In genomic region chr2:184560603-184561002, GRCh38 we compare ENCODE assay signal across 14 cellular contexts. TPM values are rescaled to one million over a fixed set of nuclear protein-coding genes. Genes with fewer than 3 reads are reported as not detected.
DNase-seq lines count a peak whose midpoint lies in the region; ATAC-seq, FAIRE-seq and TF ChIP-seq lines count a peak whose summit lies in the region.
"Had no signal": no experiment of that assay in that cellular context is flagged by ENCODE, and none has a peak within 500 bp of the region (broad histone marks: within the 10 kb centered on the region; RNA-seq: fewer than 3 reads in every experiment).

No MANE protein-coding gene starts in this region.

- H3K27me3 ChIP-seq in HepG2 (ENCODE audit: control insufficient read depth in 1 of 2, insufficient read depth in 2 of 2, low read length in 2 of 2) (no peaks in the 10 kb centered on the region), right lobe of liver (no peaks in the 10 kb centered on the region), K562 (ENCODE audit: control insufficient read depth in 2 of 2, insufficient read depth in 2 of 2, low read length in 2 of 2) (no peaks in the 10 kb centered on the region)
- H3K27me3 ChIP-seq: BLaER1 treated with 17β-estradiol and CSF1 and Interleukin-3, amounts not matched to agents 10 nM and 100 nM had no signal

- CTCF ChIA-PET in HepG2 (lab: Yijun Ruan, JAX; ENCODE audit: low intra/inter-chr PET ratio, low total read pairs): no interaction called here
- CTCF ChIA-PET in K562 (lab: Yijun Ruan, JAX; ENCODE audit: low intra/inter-chr PET ratio): no interaction called here

- WGBS in HepG2 (ENCODE audit: low lambda C conversion rate): 9% methylated on average over 13 of the region's 17 CpGs
- WGBS in right lobe of liver (ENCODE audit: insufficient coverage, low coverage, low lambda C conversion rate, missing lambda C conversion rate): 95% methylated on average over 4 of the region's 17 CpGs
- 7% methylated on average over 16 of the region's 17 CpGs for WGBS in K562 (ENCODE audit: insufficient coverage, low coverage, missing lambda C conversion rate)

- ATAC-seq in HepG2 (peak; percentile 93), right lobe of liver (no peak), K562 (peak; percentile 79), sciatic nerve (peak; percentile 26)

- H3K27ac ChIP-seq in HepG2 (ENCODE audit: extremely low read length, insufficient read depth, low read length) (no peak overlapping the region), right lobe of liver (no peak overlapping the region), K562 (ENCODE audit: extremely low read depth, low read depth, low read length) (no peak overlapping the region)
- H3K27ac ChIP-seq: BLaER1 treated with 17β-estradiol and CSF1 and Interleukin-3, amounts not matched to agents 10 nM and 100 nM; GM23248 had no signal

- H2AFZ ChIP-seq in HepG2 (ENCODE audit: low read length): no peak overlapping the region
- H2AFZ ChIP-seq in K562 (ENCODE audit: low read depth, low read length): no peak overlapping the region
- H2AFZ ChIP-seq: GM23248 had no signal

- H3K9me3 ChIP-seq in HepG2 (ENCODE audit: low read length) (no peaks in the 10 kb centered on the region), right lobe of liver (no peaks in the 10 kb centered on the region), K562 (replicated peaks; ENCODE audit: control insufficient read depth, insufficient read depth, low read depth, low read length) (no peaks in the 10 kb centered on the region)

- no peak overlapping the region for H3K9ac ChIP-seq in HepG2 (ENCODE audit: insufficient read depth, low read depth, low read length)
- no peak overlapping the region for H3K9ac ChIP-seq in K562 (ENCODE audit: insufficient read depth in 1 of 2, low read depth in 2 of 2, low read length in 2 of 2)
- H3K9ac ChIP-seq: BLaER1 treated with 17β-estradiol and CSF1 and Interleukin-3, amounts not matched to agents 10 nM and 100 nM; GM23248 had no signal

- in situ Hi-C loops in HepG2 (cut with HindIII; ENCODE audit: extremely low pct_ligation_motif_present, low pct_unique_long_range_greater_than_20kb) (no loop called here), K562 (cut with MboI) (no loop called here)

- BruUV-seq in HepG2 (replicated peaks; lab: Mats Ljungman, UMichigan): no TSS peak
- BruUV-seq in K562 (replicated peaks; lab: Mats Ljungman, UMichigan): no TSS peak

- H3K4me2 ChIP-seq in HepG2 (ENCODE audit: low read depth, low read length): peak overlapping the region; percentile 35
- 0 out of 2 replicates have a peak overlapping the region, but pooled peaks have one; percentile 5 for H3K4me2 ChIP-seq in K562 (ENCODE audit: insufficient read depth, low read length)
- H3K4me2 ChIP-seq: BLaER1 treated with 17β-estradiol and CSF1 and Interleukin-3, amounts not matched to agents 10 nM and 100 nM had no signal

- no peaks in the 10 kb centered on the region for H3K4me1 ChIP-seq in HepG2 (ENCODE audit: insufficient read depth, low read length)
- H3K4me1 ChIP-seq in right lobe of liver: no peaks in the 10 kb centered on the region
- H3K4me1 ChIP-seq in K562 (replicated peaks in 1 of 2; ENCODE audit: control insufficient read depth in 2 of 2, insufficient read depth in 2 of 2, low read length in 2 of 2): peaks cover 0 to 6% of the 10 kb centered on the region in 2 experiments; a peak in 1 of 5 replicates

- H3K4me3 ChIP-seq in HepG2 (replicated peaks in 1 of 3; ENCODE audit: insufficient read depth in 1 of 3, low read depth in 2 of 3, low read length in 3 of 3) (peak overlapping the region in 1 of 3 experiments; percentile 27; a peak in 1 of 6 replicates), right lobe of liver (no peak overlapping the region), K562 (no peak overlapping the region)
- H3K4me3 ChIP-seq: BLaER1 treated with 17β-estradiol and CSF1 and Interleukin-3, amounts not matched to agents 10 nM and 100 nM; GM23248 had no signal

- intact Hi-C loops in HepG2 (cut with micrococcal nuclease; ENCODE audit: unreplicated experiment) (no loop called here), right lobe of liver (cut with DNase I) (no loop called here), K562 (cut with micrococcal nuclease) (no loop called here), sciatic nerve (cut with DNase I) (no loop called here)

- TF ChIP-seq POLR2A in HepG2 (IDR thresholded peaks at IDR 0.05; ENCODE audit: insufficient read depth in 1 of 2, low read depth in 2 of 2, low read length in 2 of 2): no peak
- no peak for TF ChIP-seq POLR2A in right lobe of liver (IDR thresholded peaks at IDR 0.05)
- no peak for TF ChIP-seq POLR2A in K562 (conservative IDR thresholded peaks at IDR 0.05)

- H4K20me1 ChIP-seq in HepG2 (ENCODE audit: insufficient read depth, low read length) (no peaks in the 10 kb centered on the region), K562 (replicated peaks; ENCODE audit: control insufficient read depth, insufficient read depth, low read length) (no peaks in the 10 kb centered on the region)
- H4K20me1 ChIP-seq: BLaER1 treated with 17β-estradiol and CSF1 and Interleukin-3, amounts not matched to agents 10 nM and 100 nM had no signal

- H3K79me2 ChIP-seq in HepG2 (ENCODE audit: insufficient read depth, low read length) (no peaks in the 10 kb centered on the region), K562 (ENCODE audit: control insufficient read depth, insufficient read depth, low read length) (no peaks in the 10 kb centered on the region)

- POLR2A ChIA-PET in HepG2 (lab: Yijun Ruan, JAX) (no interaction called here), K562 (lab: Yijun Ruan, JAX) (no interaction called here)

- H3K9me1 ChIP-seq in K562 (ENCODE audit: control insufficient read depth, insufficient read depth, low read length): no peaks in the 10 kb centered on the region

- TF ChIP-seq EP300 in HepG2 (IDR thresholded peaks at IDR 0.05; ENCODE audit: low read depth in 2 of 2, low read length in 2 of 2) (no peak), HepG2 (CRISPR knock-in tag; IDR thresholded peaks at IDR 0.05; ENCODE audit: borderline replicate concordance) (no peak), K562 (IDR thresholded peaks at IDR 0.05; ENCODE audit: low read length) (no peak)

- TF ChIP-seq CTCF in HepG2 (CRISPR knock-in tag; IDR thresholded peaks at IDR 0.05) (no peak), right lobe of liver (IDR thresholded peaks at IDR 0.05) (no peak), K562 (IDR thresholded peaks at IDR 0.05 in 2 of 3, conservative IDR thresholded peaks at IDR 0.05 in 1 of 3; ENCODE audit: insufficient read depth in 2 of 3, low read depth in 1 of 3, low read length in 3 of 3) (no peak)

- no peaks in the 10 kb centered on the region for H3K36me3 ChIP-seq in HepG2 (replicated peaks in 1 of 2; ENCODE audit: control insufficient read depth in 1 of 2, insufficient read depth in 2 of 2, low read length in 2 of 2)
- H3K36me3 ChIP-seq in right lobe of liver: no peaks in the 10 kb centered on the region
- H3K36me3 ChIP-seq in K562 (ENCODE audit: control insufficient read depth, insufficient read depth, low read length): no peaks in the 10 kb centered on the region
- H3K36me3 ChIP-seq: BLaER1 treated with 17β-estradiol and CSF1 and Interleukin-3, amounts not matched to agents 10 nM and 100 nM had no signal

- FAIRE-seq in HepG2 (lab: Jason Lieb, UNC) (no peak), K562 (lab: Jason Lieb, UNC) (no peak)
- FAIRE-seq: H54 had no signal

- DNase-seq in HepG2 (ENCODE audit: low spot score): no peak
- DNase-seq in right lobe of liver: no peak
- DNase-seq in K562 (ENCODE audit: extremely low read depth in 1 of 4, low spot score in 3 of 4): peak in 1 of 4 experiments; percentile 6
- no peak for DNase-seq in sciatic nerve (ENCODE audit: low spot score)
- no peak for DNase-seq in T1000 (lab: John Stamatoyannopoulos, UW)
- no peak for DNase-seq in activated gamma-delta T cell (lab: John Stamatoyannopoulos, UW)
- no peak for DNase-seq in activated CD8-positive, alpha-beta memory T cell treated with anti-CD3 and anti-CD28 coated beads, Interleukin-2, amount 50 U/mL, for 4 hours
- no peak for DNase-seq in middle frontal gyrus (ENCODE audit: extremely low spot score, low spot score)
- DNase-seq: ACHN; CD4-positive, CD25-positive, alpha-beta regulatory T cell; GM23248 had no signal

- no peak for TF ChIP-seq RAD21 in HepG2 (CRISPR knock-in tag; IDR thresholded peaks at IDR 0.05)
- TF ChIP-seq RAD21 in K562 (CRISPR knock-in tag; conservative IDR thresholded peaks at IDR 0.05 in 1 of 2, IDR thresholded peaks at IDR 0.05 in 1 of 2): no peak

RNA-seq across cellular contexts. Expression of gene ZNF804A, which starts 37.7 kb away (rescaled TPM):
- total RNA-seq in HepG2 (2016; rRNA removed; fragmentation: Illumina TruSeq; extraction: Trizol) (0.06 and 0.07 TPM in 2 replicates), right lobe of liver (under 1 TPM in 3 of 6 experiments, not detected in 3; 0.06 to 0.30 (median 0.20) TPM), K562 (2014; rRNA removed) (0.65 and 0.95 TPM in 2 replicates), K562 (2014; rRNA removed; fragmentation: Illumina TruSeq; extraction: Trizol) (0.54 and 0.73 TPM in 2 replicates), K562 (2015; rRNA removed; fragmentation: Illumina TruSeq; extraction: Trizol) (0.87 and 1.2 TPM in 2 replicates), K562 (2021) (0.47 and 0.73 TPM in 2 replicates), sciatic nerve (0.13 TPM)
- total RNA-seq in HepG2 (2016; cell fraction: cytosol; rRNA removed; fragmentation: Illumina TruSeq; extraction: Trizol; ENCODE audit: low read depth): not detected in 2 replicates
- 0.02 and 0.10 TPM in 2 replicates for total RNA-seq in HepG2 (2016; cell fraction: insoluble cytoplasmic fraction; rRNA removed; fragmentation: Illumina TruSeq; extraction: Trizol)
- 0.03 TPM in 1 of 2 replicates, not detected in the other for total RNA-seq in HepG2 (2016; cell fraction: membrane; rRNA removed; fragmentation: Illumina TruSeq; extraction: Trizol)
- not detected in 2 replicates for total RNA-seq in HepG2 (2016; cell fraction: nucleus; rRNA removed; fragmentation: Illumina TruSeq; extraction: Trizol)
- polyA plus RNA-seq in HepG2 (2011; rRNA removed) (0.03 and 0.09 TPM in 2 replicates), K562 (2011; rRNA removed) (0.01 TPM in 1 of 2 replicates, not detected in the other), K562 (2014; fragmentation: Illumina TruSeq; extraction: Trizol) (0.64 and 0.98 TPM in 2 replicates), K562 (2014; fragmentation: Nextera tagmentation; extraction: Ambion mirVana) (under 1 TPM; 0.46 to 0.49 TPM), K562 (2014; rRNA removed) (0.44 and 0.81 TPM in 2 replicates)
- 0.03 TPM in 2 replicates for polyA plus RNA-seq in HepG2 (2011; cell fraction: cytosol; rRNA removed)
- 0.06 TPM in 1 of 2 replicates, not detected in the other for polyA plus RNA-seq in HepG2 (2011; cell fraction: nucleus; rRNA removed)
- polyA plus RNA-seq in HepG2 (2012): not detected in 2 replicates
- not detected in 2 replicates for polyA plus RNA-seq in HepG2 (2016; cell fraction: cytosol; fragmentation: Illumina TruSeq; extraction: Trizol; ENCODE audit: low read depth)
- 0.05 and 0.08 TPM in 2 replicates for polyA plus RNA-seq in HepG2 (2016; cell fraction: insoluble cytoplasmic fraction; fragmentation: Illumina TruSeq; extraction: Trizol; ENCODE audit: low read depth)
- not detected in 2 replicates for polyA plus RNA-seq in HepG2 (2016; cell fraction: membrane; fragmentation: Illumina TruSeq; extraction: Trizol; ENCODE audit: low read depth)
- polyA plus RNA-seq in HepG2 (2016; cell fraction: nucleus; fragmentation: Illumina TruSeq; extraction: Trizol; ENCODE audit: insufficient read depth, low read depth): not detected in 2 replicates
- 0.04 and 0.49 TPM in 2 replicates for polyA minus RNA-seq in HepG2 (2011; rRNA and poly(A)+ RNA removed; ENCODE audit: low replicate concordance)
- not detected in 2 replicates for polyA minus RNA-seq in HepG2 (2011; cell fraction: cytosol; rRNA and poly(A)+ RNA removed)
- polyA minus RNA-seq in HepG2 (2011; cell fraction: nucleus; rRNA and poly(A)+ RNA removed): 0.12 and 0.26 TPM in 2 replicates
- total RNA-seq in K562 (2011; cell fraction: chromatin; rRNA removed; ENCODE audit: low replicate concordance): 0.19 and 0.35 TPM in 2 replicates
- total RNA-seq in K562 (2011; cell fraction: nucleolus; rRNA removed): 0.39 and 0.50 TPM in 2 replicates
- total RNA-seq in K562 (2011; cell fraction: nucleoplasm; rRNA removed): 0.15 and 0.29 TPM in 2 replicates
- 0.01 TPM in 1 of 2 replicates, not detected in the other for polyA plus RNA-seq in K562 (2011; cell fraction: cytosol; rRNA removed)
- 0.06 TPM in 1 of 2 replicates, not detected in the other for polyA plus RNA-seq in K562 (2011; cell fraction: nucleus; rRNA removed)
- polyA plus RNA-seq in K562 (2012): 0.51 and 0.55 TPM in 2 replicates
- not detected in 2 replicates for polyA minus RNA-seq in K562 (2011; rRNA and poly(A)+ RNA removed)
- not detected in 2 replicates for polyA minus RNA-seq in K562 (2011; cell fraction: cytosol; rRNA and poly(A)+ RNA removed)
- polyA minus RNA-seq in K562 (2011; cell fraction: nucleus; rRNA and poly(A)+ RNA removed): 0.13 TPM in 1 of 2 replicates, not detected in the other
- total RNA-seq: CD4-positive, CD25-positive, alpha-beta regulatory T cell; HT-29 had no signal
- polyA plus RNA-seq: CD4-positive, CD25-positive, alpha-beta regulatory T cell had no signal

Comparison
In these comparisons a context has a peak if more than half of its experiments do, and no peak if none do; other contexts are left out.
1. ATAC-seq: peak in HepG2 (single experiment), K562 (single experiment) and sciatic nerve (single experiment); none in right lobe of liver (0 of 4).